Comparison of ENCODE assay signal across 19 cellular contexts in genomic region chr18:10950876-10951630, GRCh38.
DNase-seq lines count a peak whose midpoint lies in the region; ATAC-seq and TF ChIP-seq lines count a peak whose summit lies in the region.
"Had no signal": no experiment of that assay in that cellular context is flagged by ENCODE, and none has a peak within 500 bp of the region (broad histone marks: within the 10 kb centered on the region; RNA-seq: fewer than 3 reads in every experiment).

No MANE protein-coding gene starts in this region.

- DNase-seq in glutamatergic neuron, result no peak
- no peak for DNase-seq in GM03348 (ENCODE audit: low spot score)
- no peak for DNase-seq in RKO (ENCODE audit: low spot score)
- DNase-seq in posterior cingulate gyrus, result no peak
- DNase-seq: activated CD8-positive, alpha-beta T cell treated with anti-CD3 and anti-CD28 coated beads for 36 hours; amygdala; C1 segment of cervical spinal cord; cortex of kidney; DMS79 treated with DMSO at 0.1 percent for 48 hours; heart left ventricle; Kasumi-1; midbrain; NCI-H2081 treated with DMSO at 0.1 percent for 48 hours; sigmoid colon had no signal

- H3K36me3 Mint-ChIP-seq in glutamatergic neuron (ENCODE audit: unreplicated experiment), result peaks cover 12% of the 10 kb centered on the region
- H3K36me3 Mint-ChIP-seq: stimulated activated effector memory CD8-positive, alpha-beta T cell treated with anti-CD3 and anti-CD28 coated beads, Interleukin-12 subunit alpha, Interleukin-12 subunit beta, amount 100 ng/mL, for 72 hours had no signal

- peak overlapping the region; percentile 7 for H3K27ac Mint-ChIP-seq in glutamatergic neuron (ENCODE audit: unreplicated experiment)
- H3K27ac Mint-ChIP-seq: activated CD8-positive, alpha-beta T cell treated with anti-CD3 and anti-CD28 coated beads for 36 hours; stimulated activated effector memory CD8-positive, alpha-beta T cell treated with anti-CD3 and anti-CD28 coated beads, Interleukin-12 subunit alpha, Interleukin-12 subunit beta, amount 100 ng/mL, for 72 hours; type B pancreatic cell had no signal

- peaks cover 17% of the 10 kb centered on the region for H3K9me3 Mint-ChIP-seq in glutamatergic neuron (ENCODE audit: unreplicated experiment)
- H3K9me3 Mint-ChIP-seq: type B pancreatic cell had no signal

- peaks cover 7% of the 10 kb centered on the region for H3K27me3 Mint-ChIP-seq in glutamatergic neuron (ENCODE audit: unreplicated experiment)
- H3K27me3 Mint-ChIP-seq: type B pancreatic cell had no signal

- H3K4me1 Mint-ChIP-seq in glutamatergic neuron (ENCODE audit: low read depth, unreplicated experiment), result peaks cover 44% of the 10 kb centered on the region
- H3K4me1 Mint-ChIP-seq: stimulated activated effector memory CD8-positive, alpha-beta T cell treated with anti-CD3 and anti-CD28 coated beads, Interleukin-12 subunit alpha, Interleukin-12 subunit beta, amount 100 ng/mL, for 72 hours had no signal

- intact Hi-C loops in posterior cingulate gyrus (cut with DNase I), result no loop called here

- H3K4me3 Mint-ChIP-seq in glutamatergic neuron (ENCODE audit: unreplicated experiment), result no peak overlapping the region
- H3K4me3 Mint-ChIP-seq: activated CD8-positive, alpha-beta T cell treated with anti-CD3 and anti-CD28 coated beads for 36 hours; stimulated activated effector memory CD8-positive, alpha-beta T cell treated with anti-CD3 and anti-CD28 coated beads, Interleukin-12 subunit alpha, Interleukin-12 subunit beta, amount 100 ng/mL, for 72 hours; type B pancreatic cell had no signal

- TF ChIP-seq CTCF in glutamatergic neuron (IDR thresholded peaks at IDR 0.05; ENCODE audit: partially characterized antibody, unreplicated experiment), result no peak

- peak; percentile 54 for ATAC-seq in GM18868 (IDR thresholded peaks at IDR 0.05; ENCODE audit: unreplicated experiment)
- peak; percentile 55 for ATAC-seq in GM21526 (IDR thresholded peaks at IDR 0.05; ENCODE audit: low FRiP score, unreplicated experiment)
- ATAC-seq in HG03378 (IDR thresholded peaks at IDR 0.05; ENCODE audit: unreplicated experiment), result peak; percentile 42
- ATAC-seq: activated CD8-positive, alpha-beta T cell treated with anti-CD3 and anti-CD28 coated beads for 36 hours; heart left ventricle; stimulated activated effector memory CD8-positive, alpha-beta T cell treated with anti-CD3 and anti-CD28 coated beads, Interleukin-12 subunit alpha, Interleukin-12 subunit beta, amount 100 ng/mL, for 72 hours had no signal
